In the genomic region with DNA sequence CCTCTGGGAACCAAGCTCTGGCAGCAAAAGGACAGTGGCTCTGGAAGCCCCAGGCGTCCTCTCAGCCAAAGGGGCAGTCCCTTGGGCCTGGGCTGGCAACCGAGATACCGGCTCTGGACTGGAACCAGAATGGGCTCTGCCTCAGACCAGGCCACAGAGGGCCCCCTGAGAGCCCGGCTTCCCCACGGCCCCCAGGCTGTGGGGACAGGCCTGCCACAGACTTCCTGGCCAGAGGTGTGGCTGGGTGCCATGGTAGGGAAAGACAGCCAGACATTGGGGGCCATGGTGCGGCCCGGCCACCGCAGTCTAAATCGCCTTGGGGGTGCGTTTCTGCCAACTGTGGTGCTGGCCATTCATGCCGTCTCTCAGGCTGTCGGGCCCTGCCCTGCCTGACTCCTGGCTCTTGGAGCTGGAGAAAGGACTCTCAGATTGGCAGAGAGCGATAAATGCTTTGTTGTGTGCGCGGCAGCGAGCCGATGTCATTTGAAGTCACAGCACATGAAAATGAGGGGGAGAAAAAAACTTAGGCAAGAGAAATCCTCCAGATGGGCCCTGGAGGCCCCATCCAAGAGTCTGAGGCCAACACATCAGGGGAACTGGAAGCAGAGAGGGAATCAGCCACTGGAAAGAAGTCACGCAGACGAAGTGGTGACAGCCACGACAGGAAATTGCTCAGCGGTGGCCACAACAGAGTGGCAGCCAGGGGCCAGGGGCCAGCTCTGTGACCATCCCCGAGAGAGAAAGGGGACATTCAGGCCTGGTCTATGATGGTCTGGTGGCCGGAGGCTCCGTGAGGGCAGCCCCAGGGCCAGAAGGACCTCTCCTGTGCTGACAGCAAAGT, we compare ENCODE assay signal across 1 cellular context.
A peak's percentile ranks its signal among the peaks of the same experiment; 100 is the strongest.
TF ChIP-seq lines count a peak whose summit lies in the region.

No MANE protein-coding gene starts in this region.

TF ChIP-seq in GM12878, 131 proteins besides CTCF, POLR2A, EP300 and RAD21:
- TF ChIP-seq, protein P1, sequence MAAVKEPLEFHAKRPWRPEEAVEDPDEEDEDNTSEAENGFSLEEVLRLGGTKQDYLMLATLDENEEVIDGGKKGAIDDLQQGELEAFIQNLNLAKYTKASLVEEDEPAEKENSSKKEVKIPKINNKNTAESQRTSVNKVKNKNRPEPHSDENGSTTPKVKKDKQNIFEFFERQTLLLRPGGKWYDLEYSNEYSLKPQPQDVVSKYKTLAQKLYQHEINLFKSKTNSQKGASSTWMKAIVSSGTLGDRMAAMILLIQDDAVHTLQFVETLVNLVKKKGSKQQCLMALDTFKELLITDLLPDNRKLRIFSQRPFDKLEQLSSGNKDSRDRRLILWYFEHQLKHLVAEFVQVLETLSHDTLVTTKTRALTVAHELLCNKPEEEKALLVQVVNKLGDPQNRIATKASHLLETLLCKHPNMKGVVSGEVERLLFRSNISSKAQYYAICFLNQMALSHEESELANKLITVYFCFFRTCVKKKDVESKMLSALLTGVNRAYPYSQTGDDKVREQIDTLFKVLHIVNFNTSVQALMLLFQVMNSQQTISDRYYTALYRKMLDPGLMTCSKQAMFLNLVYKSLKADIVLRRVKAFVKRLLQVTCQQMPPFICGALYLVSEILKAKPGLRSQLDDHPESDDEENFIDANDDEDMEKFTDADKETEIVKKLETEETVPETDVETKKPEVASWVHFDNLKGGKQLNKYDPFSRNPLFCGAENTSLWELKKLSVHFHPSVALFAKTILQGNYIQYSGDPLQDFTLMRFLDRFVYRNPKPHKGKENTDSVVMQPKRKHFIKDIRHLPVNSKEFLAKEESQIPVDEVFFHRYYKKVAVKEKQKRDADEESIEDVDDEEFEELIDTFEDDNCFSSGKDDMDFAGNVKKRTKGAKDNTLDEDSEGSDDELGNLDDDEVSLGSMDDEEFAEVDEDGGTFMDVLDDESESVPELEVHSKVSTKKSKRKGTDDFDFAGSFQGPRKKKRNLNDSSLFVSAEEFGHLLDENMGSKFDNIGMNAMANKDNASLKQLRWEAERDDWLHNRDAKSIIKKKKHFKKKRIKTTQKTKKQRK (IDR thresholded peaks at IDR 0.05; ENCODE audit: low read depth, low read length) = no peak
- TF ChIP-seq, protein P2, sequence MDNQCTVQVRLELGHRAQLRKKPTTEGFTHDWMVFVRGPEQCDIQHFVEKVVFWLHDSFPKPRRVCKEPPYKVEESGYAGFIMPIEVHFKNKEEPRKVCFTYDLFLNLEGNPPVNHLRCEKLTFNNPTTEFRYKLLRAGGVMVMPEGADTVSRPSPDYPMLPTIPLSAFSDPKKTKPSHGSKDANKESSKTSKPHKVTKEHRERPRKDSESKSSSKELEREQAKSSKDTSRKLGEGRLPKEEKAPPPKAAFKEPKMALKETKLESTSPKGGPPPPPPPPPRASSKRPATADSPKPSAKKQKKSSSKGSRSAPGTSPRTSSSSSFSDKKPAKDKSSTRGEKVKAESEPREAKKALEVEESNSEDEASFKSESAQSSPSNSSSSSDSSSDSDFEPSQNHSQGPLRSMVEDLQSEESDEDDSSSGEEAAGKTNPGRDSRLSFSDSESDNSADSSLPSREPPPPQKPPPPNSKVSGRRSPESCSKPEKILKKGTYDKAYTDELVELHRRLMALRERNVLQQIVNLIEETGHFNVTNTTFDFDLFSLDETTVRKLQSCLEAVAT (IDR thresholded peaks at IDR 0.05) = peak; percentile 93
- TF ChIP-seq RFX5 (IDR thresholded peaks at IDR 0.05; ENCODE audit: low read depth, low read length) (no peak), SPI1 (IDR thresholded peaks at IDR 0.05; ENCODE audit: borderline replicate concordance, insufficient read depth, low read depth, low read length) (no peak), MXI1 (IDR thresholded peaks at IDR 0.05; ENCODE audit: low read depth, low read length) (no peak), MEF2B (IDR thresholded peaks at IDR 0.05; ENCODE audit: partially characterized antibody, poor library complexity, severe bottlenecking) (peak; percentile 54), SREBF2 (IDR thresholded peaks at IDR 0.05; ENCODE audit: low read length) (no peak), GATAD2B (conservative IDR thresholded peaks at IDR 0.05; ENCODE audit: low read depth) (no peak)
- TF ChIP-seq, protein P3, sequence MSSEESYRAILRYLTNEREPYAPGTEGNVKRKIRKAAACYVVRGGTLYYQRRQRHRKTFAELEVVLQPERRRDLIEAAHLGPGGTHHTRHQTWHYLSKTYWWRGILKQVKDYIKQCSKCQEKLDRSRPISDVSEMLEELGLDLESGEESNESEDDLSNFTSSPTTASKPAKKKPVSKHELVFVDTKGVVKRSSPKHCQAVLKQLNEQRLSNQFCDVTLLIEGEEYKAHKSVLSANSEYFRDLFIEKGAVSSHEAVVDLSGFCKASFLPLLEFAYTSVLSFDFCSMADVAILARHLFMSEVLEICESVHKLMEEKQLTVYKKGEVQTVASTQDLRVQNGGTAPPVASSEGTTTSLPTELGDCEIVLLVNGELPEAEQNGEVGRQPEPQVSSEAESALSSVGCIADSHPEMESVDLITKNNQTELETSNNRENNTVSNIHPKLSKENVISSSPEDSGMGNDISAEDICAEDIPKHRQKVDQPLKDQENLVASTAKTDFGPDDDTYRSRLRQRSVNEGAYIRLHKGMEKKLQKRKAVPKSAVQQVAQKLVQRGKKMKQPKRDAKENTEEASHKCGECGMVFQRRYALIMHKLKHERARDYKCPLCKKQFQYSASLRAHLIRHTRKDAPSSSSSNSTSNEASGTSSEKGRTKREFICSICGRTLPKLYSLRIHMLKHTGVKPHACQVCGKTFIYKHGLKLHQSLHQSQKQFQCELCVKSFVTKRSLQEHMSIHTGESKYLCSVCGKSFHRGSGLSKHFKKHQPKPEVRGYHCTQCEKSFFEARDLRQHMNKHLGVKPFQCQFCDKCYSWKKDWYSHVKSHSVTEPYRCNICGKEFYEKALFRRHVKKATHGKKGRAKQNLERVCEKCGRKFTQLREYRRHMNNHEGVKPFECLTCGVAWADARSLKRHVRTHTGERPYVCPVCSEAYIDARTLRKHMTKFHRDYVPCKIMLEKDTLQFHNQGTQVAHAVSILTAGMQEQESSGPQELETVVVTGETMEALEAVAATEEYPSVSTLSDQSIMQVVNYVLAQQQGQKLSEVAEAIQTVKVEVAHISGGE (CRISPR knock-in tag; IDR thresholded peaks at IDR 0.05) = no peak
- TF ChIP-seq, protein P4, sequence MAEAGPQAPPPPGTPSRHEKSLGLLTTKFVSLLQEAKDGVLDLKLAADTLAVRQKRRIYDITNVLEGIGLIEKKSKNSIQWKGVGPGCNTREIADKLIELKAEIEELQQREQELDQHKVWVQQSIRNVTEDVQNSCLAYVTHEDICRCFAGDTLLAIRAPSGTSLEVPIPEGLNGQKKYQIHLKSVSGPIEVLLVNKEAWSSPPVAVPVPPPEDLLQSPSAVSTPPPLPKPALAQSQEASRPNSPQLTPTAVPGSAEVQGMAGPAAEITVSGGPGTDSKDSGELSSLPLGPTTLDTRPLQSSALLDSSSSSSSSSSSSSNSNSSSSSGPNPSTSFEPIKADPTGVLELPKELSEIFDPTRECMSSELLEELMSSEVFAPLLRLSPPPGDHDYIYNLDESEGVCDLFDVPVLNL (IDR thresholded peaks at IDR 0.05; ENCODE audit: low read depth, low read length) = no peak
